ENCODE assay signal across 11 cellular contexts in genomic region chr1:156055649-156056048, GRCh38. TPM values are rescaled to one million over a fixed set of nuclear protein-coding genes. Genes with fewer than 3 reads are reported as not detected.
DNase-seq lines count a peak whose midpoint lies in the region; ATAC-seq, FAIRE-seq and TF ChIP-seq lines count a peak whose summit lies in the region.
"Had no signal": no experiment of that assay in that cellular context is flagged by ENCODE, and none has a peak within 500 bp of the region (broad histone marks: within the 10 kb centered on the region; RNA-seq: fewer than 3 reads in every experiment).

No MANE protein-coding gene starts in this region.

- POLR2A ChIA-PET in HepG2 (lab: Yijun Ruan, JAX): no interaction called here

- TF ChIP-seq EP300 in HepG2 (IDR thresholded peaks at IDR 0.05; ENCODE audit: low read depth in 2 of 2, low read length in 2 of 2) (no peak), HepG2 (CRISPR knock-in tag; IDR thresholded peaks at IDR 0.05; ENCODE audit: borderline replicate concordance) (no peak)

- FAIRE-seq in HepG2 (lab: Jason Lieb, UNC): no peak
- FAIRE-seq: G401.6 had no signal

- no peaks in the 10 kb centered on the region for H3K9me3 ChIP-seq in heart left ventricle
- no peaks in the 10 kb centered on the region for H3K9me3 ChIP-seq in HepG2 (ENCODE audit: low read length)

- H3K36me3 ChIP-seq in heart left ventricle: peaks cover 0 to 28% (median 8%) of the 10 kb centered on the region in 9 donors
- peaks cover under 1 to 14% of the 10 kb centered on the region in 2 experiments; a peak in 3 of 5 replicates for H3K36me3 ChIP-seq in HepG2 (replicated peaks in 1 of 2; ENCODE audit: control insufficient read depth in 1 of 2, insufficient read depth in 2 of 2, low read length in 2 of 2)

- no peaks in the 10 kb centered on the region for H4K20me1 ChIP-seq in HepG2 (ENCODE audit: insufficient read depth, low read length)

- TF ChIP-seq RAD21 in HepG2 (CRISPR knock-in tag; IDR thresholded peaks at IDR 0.05): no peak

- no peaks in the 10 kb centered on the region for H3K9me3 Mint-ChIP-seq in activated T-helper 17 cell treated with anti-CD3 and anti-CD28 coated beads, Interleukin-2, amount 50 U/mL, for 72 hours
- H3K9me3 Mint-ChIP-seq in type B pancreatic cell: no peaks in the 10 kb centered on the region

- peaks cover 35% of the 10 kb centered on the region for H3K36me3 Mint-ChIP-seq in activated T-helper 17 cell treated with anti-CD3 and anti-CD28 coated beads, Interleukin-2, amount 50 U/mL, for 72 hours (ENCODE audit: low read depth)
- peaks cover 3% of the 10 kb centered on the region for H3K36me3 Mint-ChIP-seq in type B pancreatic cell

- no peaks in the 10 kb centered on the region for H3K27me3 ChIP-seq in heart left ventricle
- H3K27me3 ChIP-seq in HepG2 (ENCODE audit: control insufficient read depth in 1 of 2, insufficient read depth in 2 of 2, low read length in 2 of 2): no peaks in the 10 kb centered on the region; a peak in 1 of 5 replicates

- CTCF ChIA-PET in HepG2 (lab: Yijun Ruan, JAX; ENCODE audit: low intra/inter-chr PET ratio, low total read pairs): no interaction called here

- H3K9ac ChIP-seq in HepG2 (ENCODE audit: insufficient read depth, low read depth, low read length): peak overlapping the region; percentile 98

- 62 to 67% (median 64%) methylated on average over 6 of the region's 6 CpGs for WGBS in heart left ventricle, 4 donors
- WGBS in HepG2 (ENCODE audit: low lambda C conversion rate): 65% methylated on average over 6 of the region's 6 CpGs

- no peaks in the 10 kb centered on the region for H3K27me3 Mint-ChIP-seq in activated T-helper 17 cell treated with anti-CD3 and anti-CD28 coated beads, Interleukin-2, amount 50 U/mL, for 72 hours
- no peaks in the 10 kb centered on the region for H3K27me3 Mint-ChIP-seq in type B pancreatic cell

- intact Hi-C loops in heart left ventricle (cut with DNase I) (loop anchor here in 3 of 10 donors (5.0 to 10.0 kb wide), 3 partner anchors 33 to 121 kb away; partner anchors contain the start of genes KHDC4 (in 2 of the 3), SSR2 (in 2 of the 3) and RXFP4 (in 1 of the 3)), left cardiac atrium (cut with DNase I) (no loop called here), HepG2 (cut with micrococcal nuclease; ENCODE audit: unreplicated experiment) (no loop called here)

- TF ChIP-seq POLR2A in heart left ventricle (IDR thresholded peaks at IDR 0.05): no peak
- no peak for TF ChIP-seq POLR2A in HepG2 (IDR thresholded peaks at IDR 0.05; ENCODE audit: insufficient read depth in 1 of 2, low read depth in 2 of 2, low read length in 2 of 2)

- H3K4me2 ChIP-seq in HepG2 (ENCODE audit: low read depth, low read length): peak overlapping the region; percentile 85

- H3K4me3 Mint-ChIP-seq in activated T-helper 17 cell treated with anti-CD3 and anti-CD28 coated beads, Interleukin-2, amount 50 U/mL, for 72 hours: peak overlapping the region; percentile 93
- peak overlapping the region; percentile 95 for H3K4me3 Mint-ChIP-seq in type B pancreatic cell

- no peak overlapping the region for H2AFZ ChIP-seq in HepG2 (ENCODE audit: low read length)

- TF ChIP-seq CTCF in heart left ventricle (IDR thresholded peaks at IDR 0.05) (no peak), HepG2 (CRISPR knock-in tag; IDR thresholded peaks at IDR 0.05) (no peak), type B pancreatic cell (conservative IDR thresholded peaks at IDR 0.05) (no peak), GM13977 (IDR thresholded peaks at IDR 0.05; ENCODE audit: extremely low read depth, insufficient read depth, missing control alignments) (no peak)

- ATAC-seq in heart left ventricle: no peak
- ATAC-seq in left cardiac atrium: no peak
- no peak for ATAC-seq in activated T-helper 17 cell treated with anti-CD3 and anti-CD28 coated beads, Interleukin-2, amount 50 U/mL, for 72 hours (replicated peaks)
- ATAC-seq in HepG2: no peak
- ATAC-seq in HG03521 (IDR thresholded peaks at IDR 0.05; ENCODE audit: unreplicated experiment): no peak

- H3K79me2 ChIP-seq in HepG2 (ENCODE audit: insufficient read depth, low read length): peaks cover 18% of the 10 kb centered on the region

- H3K4me3 ChIP-seq in heart left ventricle (peak overlapping the region in 11 of 12 donors; percentile 75 to 98 (median 89)), HepG2 (replicated peaks in 1 of 3; ENCODE audit: insufficient read depth in 1 of 3, low read depth in 2 of 3, low read length in 3 of 3) (peak overlapping the region; percentile 94 to 97 (median 96))

- H3K4me1 Mint-ChIP-seq in activated T-helper 17 cell treated with anti-CD3 and anti-CD28 coated beads, Interleukin-2, amount 50 U/mL, for 72 hours: peaks cover 14% of the 10 kb centered on the region
- H3K4me1 Mint-ChIP-seq in type B pancreatic cell (ENCODE audit: unreplicated experiment): peaks cover 21% of the 10 kb centered on the region

- BruUV-seq in HepG2 (replicated peaks; lab: Mats Ljungman, UMichigan): no TSS peak

- peak overlapping the region in 6 of 12 donors; percentile 88 to 97 (median 96) for H3K27ac ChIP-seq in heart left ventricle
- H3K27ac ChIP-seq in HepG2 (ENCODE audit: extremely low read length, insufficient read depth, low read length): no peak overlapping the region

- H3K27ac Mint-ChIP-seq in activated T-helper 17 cell treated with anti-CD3 and anti-CD28 coated beads, Interleukin-2, amount 50 U/mL, for 72 hours: no peak overlapping the region
- H3K27ac Mint-ChIP-seq in type B pancreatic cell: peak overlapping the region; percentile 99

- DNase-seq in heart left ventricle (no peak), left cardiac atrium (no peak), HepG2 (ENCODE audit: low spot score) (no peak), type B pancreatic cell (ENCODE audit: extremely low spot score, unreplicated experiment) (no peak), GM13977 (ENCODE audit: low spot score) (no peak), ecto neural progenitor cell (ENCODE audit: low spot score) (no peak)
- DNase-seq: NCI-H1092 treated with DMSO at 0.1 percent for 48 hours had no signal

- in situ Hi-C loops in HepG2 (cut with HindIII; ENCODE audit: extremely low pct_ligation_motif_present, low pct_unique_long_range_greater_than_20kb): no loop called here
- in situ Hi-C loops in GM13977 (cut with MboI; ENCODE audit: low pct_unique_long_range_greater_than_20kb, low sequenced_read_pairs, unreplicated experiment): no loop called here

- peaks cover 0 to 42% (median 24%) of the 10 kb centered on the region in 12 donors for H3K4me1 ChIP-seq in heart left ventricle
- H3K4me1 ChIP-seq in HepG2 (ENCODE audit: insufficient read depth, low read length): peaks cover 27% of the 10 kb centered on the region

RNA-seq across cellular contexts. Expression of gene LAMTOR2, which starts 1.1 kb away (rescaled TPM):
- total RNA-seq in heart left ventricle: 10 to 100 TPM; 51.5 to 83.2 (median 61.4) TPM
- polyA plus RNA-seq in heart left ventricle: 100 to 1,000 TPM in 1 of 2 donors, 10 to 100 TPM in 1; 88.6 to 106 TPM
- total RNA-seq in left cardiac atrium: 10 to 100 TPM; 48.9 to 54.4 TPM
- total RNA-seq in activated T-helper 17 cell treated with anti-CD3 and anti-CD28 coated beads, Interleukin-2, amount 50 U/mL, for 72 hours: 10 to 100 TPM; 39.9 to 55.6 TPM
- 66.4 and 84.0 TPM in 2 replicates for total RNA-seq in HepG2 (2016; rRNA removed; fragmentation: Illumina TruSeq; extraction: Trizol)
- 39.6 and 58.1 TPM in 2 replicates for total RNA-seq in HepG2 (2016; cell fraction: cytosol; rRNA removed; fragmentation: Illumina TruSeq; extraction: Trizol; ENCODE audit: low read depth)
- total RNA-seq in HepG2 (2016; cell fraction: insoluble cytoplasmic fraction; rRNA removed; fragmentation: Illumina TruSeq; extraction: Trizol): 68.2 and 78.9 TPM in 2 replicates
- 45.1 and 68.3 TPM in 2 replicates for total RNA-seq in HepG2 (2016; cell fraction: membrane; rRNA removed; fragmentation: Illumina TruSeq; extraction: Trizol)
- total RNA-seq in HepG2 (2016; cell fraction: nucleus; rRNA removed; fragmentation: Illumina TruSeq; extraction: Trizol): 22.4 and 23.2 TPM in 2 replicates
- 36.5 and 44.9 TPM in 2 replicates for polyA plus RNA-seq in HepG2 (2011; rRNA removed)
- 45.1 and 65.7 TPM in 2 replicates for polyA plus RNA-seq in HepG2 (2011; cell fraction: cytosol; rRNA removed)
- polyA plus RNA-seq in HepG2 (2011; cell fraction: nucleus; rRNA removed): 14.0 and 16.2 TPM in 2 replicates
- 28.1 and 35.0 TPM in 2 replicates for polyA plus RNA-seq in HepG2 (2012)
- polyA plus RNA-seq in HepG2 (2016; cell fraction: cytosol; fragmentation: Illumina TruSeq; extraction: Trizol; ENCODE audit: low read depth): 49.1 and 78.5 TPM in 2 replicates
- polyA plus RNA-seq in HepG2 (2016; cell fraction: insoluble cytoplasmic fraction; fragmentation: Illumina TruSeq; extraction: Trizol; ENCODE audit: low read depth): 91.2 and 98.7 TPM in 2 replicates
- polyA plus RNA-seq in HepG2 (2016; cell fraction: membrane; fragmentation: Illumina TruSeq; extraction: Trizol; ENCODE audit: low read depth): 42.8 and 62.9 TPM in 2 replicates
- polyA plus RNA-seq in HepG2 (2016; cell fraction: nucleus; fragmentation: Illumina TruSeq; extraction: Trizol; ENCODE audit: insufficient read depth, low read depth): 45.4 and 50.6 TPM in 2 replicates
- 18.1 and 65.8 TPM in 2 replicates for polyA minus RNA-seq in HepG2 (2011; rRNA and poly(A)+ RNA removed; ENCODE audit: low replicate concordance)
- polyA minus RNA-seq in HepG2 (2011; cell fraction: cytosol; rRNA and poly(A)+ RNA removed): 8.4 and 8.6 TPM in 2 replicates
- 6.3 and 9.4 TPM in 2 replicates for polyA minus RNA-seq in HepG2 (2011; cell fraction: nucleus; rRNA and poly(A)+ RNA removed)
- total RNA-seq in type B pancreatic cell (ENCODE audit: low replicate concordance): 55.6 and 60.9 TPM in 2 replicates

RNA-seq across cellular contexts. Expression of gene UBQLN4, which starts 2.1 kb away (rescaled TPM):
- total RNA-seq in heart left ventricle (10 to 100 TPM; 21.0 to 34.1 (median 26.9) TPM), left cardiac atrium (10 to 100 TPM; 23.6 to 27.2 TPM), HepG2 (2016; rRNA removed; fragmentation: Illumina TruSeq; extraction: Trizol) (31.5 and 33.2 TPM in 2 replicates), type B pancreatic cell (ENCODE audit: low replicate concordance) (40.3 and 54.5 TPM in 2 replicates)
- polyA plus RNA-seq in heart left ventricle (10 to 100 TPM; 15.1 to 37.3 TPM), HepG2 (2011; rRNA removed) (39.8 and 42.0 TPM in 2 replicates)
- total RNA-seq in activated T-helper 17 cell treated with anti-CD3 and anti-CD28 coated beads, Interleukin-2, amount 50 U/mL, for 72 hours: 10 to 100 TPM; 31.9 to 36.7 TPM
- 20.1 and 22.6 TPM in 2 replicates for total RNA-seq in HepG2 (2016; cell fraction: cytosol; rRNA removed; fragmentation: Illumina TruSeq; extraction: Trizol; ENCODE audit: low read depth)
- total RNA-seq in HepG2 (2016; cell fraction: insoluble cytoplasmic fraction; rRNA removed; fragmentation: Illumina TruSeq; extraction: Trizol): 29.3 and 31.9 TPM in 2 replicates
- total RNA-seq in HepG2 (2016; cell fraction: membrane; rRNA removed; fragmentation: Illumina TruSeq; extraction: Trizol): 26.2 and 29.2 TPM in 2 replicates
- total RNA-seq in HepG2 (2016; cell fraction: nucleus; rRNA removed; fragmentation: Illumina TruSeq; extraction: Trizol): 21.0 and 23.5 TPM in 2 replicates
- polyA plus RNA-seq in HepG2 (2011; cell fraction: cytosol; rRNA removed): 29.0 and 30.8 TPM in 2 replicates
- 55.5 and 56.3 TPM in 2 replicates for polyA plus RNA-seq in HepG2 (2011; cell fraction: nucleus; rRNA removed)
- 24.3 and 30.2 TPM in 2 replicates for polyA plus RNA-seq in HepG2 (2012)
- polyA plus RNA-seq in HepG2 (2016; cell fraction: cytosol; fragmentation: Illumina TruSeq; extraction: Trizol; ENCODE audit: low read depth): 6.2 and 6.6 TPM in 2 replicates
- 36.9 and 41.7 TPM in 2 replicates for polyA plus RNA-seq in HepG2 (2016; cell fraction: insoluble cytoplasmic fraction; fragmentation: Illumina TruSeq; extraction: Trizol; ENCODE audit: low read depth)
- polyA plus RNA-seq in HepG2 (2016; cell fraction: membrane; fragmentation: Illumina TruSeq; extraction: Trizol; ENCODE audit: low read depth): 19.4 and 20.1 TPM in 2 replicates
- 54.4 and 62.1 TPM in 2 replicates for polyA plus RNA-seq in HepG2 (2016; cell fraction: nucleus; fragmentation: Illumina TruSeq; extraction: Trizol; ENCODE audit: insufficient read depth, low read depth)
- polyA minus RNA-seq in HepG2 (2011; rRNA and poly(A)+ RNA removed; ENCODE audit: low replicate concordance): 59.1 and 110 TPM in 2 replicates
- 20.7 and 24.4 TPM in 2 replicates for polyA minus RNA-seq in HepG2 (2011; cell fraction: cytosol; rRNA and poly(A)+ RNA removed)
- polyA minus RNA-seq in HepG2 (2011; cell fraction: nucleus; rRNA and poly(A)+ RNA removed): 14.0 and 20.0 TPM in 2 replicates

RNA-seq across cellular contexts. Expression of gene RAB25, which starts 5.3 kb away (rescaled TPM):
- not detected for total RNA-seq in heart left ventricle
- under 1 TPM in 1 of 2 donors, not detected in 1; 0.38 TPM for polyA plus RNA-seq in heart left ventricle
- total RNA-seq in left cardiac atrium: not detected
- 1 to 10 TPM in 1 of 2 donors, under 1 TPM in 1; 0.43 to 1.2 TPM for total RNA-seq in activated T-helper 17 cell treated with anti-CD3 and anti-CD28 coated beads, Interleukin-2, amount 50 U/mL, for 72 hours
- total RNA-seq in HepG2 (2016; rRNA removed; fragmentation: Illumina TruSeq; extraction: Trizol): 0.20 TPM in 1 of 2 replicates, not detected in the other
- total RNA-seq in HepG2 (2016; cell fraction: cytosol; rRNA removed; fragmentation: Illumina TruSeq; extraction: Trizol; ENCODE audit: low read depth): not detected in 2 replicates
- total RNA-seq in HepG2 (2016; cell fraction: insoluble cytoplasmic fraction; rRNA removed; fragmentation: Illumina TruSeq; extraction: Trizol): 0.17 TPM in 1 of 2 replicates, not detected in the other
- total RNA-seq in HepG2 (2016; cell fraction: membrane; rRNA removed; fragmentation: Illumina TruSeq; extraction: Trizol): 0.17 TPM in 1 of 2 replicates, not detected in the other
- not detected in 2 replicates for total RNA-seq in HepG2 (2016; cell fraction: nucleus; rRNA removed; fragmentation: Illumina TruSeq; extraction: Trizol)
- 0.12 and 0.22 TPM in 2 replicates for polyA plus RNA-seq in HepG2 (2011; rRNA removed)
- 0.12 and 0.21 TPM in 2 replicates for polyA plus RNA-seq in HepG2 (2011; cell fraction: cytosol; rRNA removed)
- 0.33 and 0.37 TPM in 2 replicates for polyA plus RNA-seq in HepG2 (2011; cell fraction: nucleus; rRNA removed)
- polyA plus RNA-seq in HepG2 (2012): 0.33 and 0.34 TPM in 2 replicates
- polyA plus RNA-seq in HepG2 (2016; cell fraction: cytosol; fragmentation: Illumina TruSeq; extraction: Trizol; ENCODE audit: low read depth): not detected in 2 replicates
- not detected in 2 replicates for polyA plus RNA-seq in HepG2 (2016; cell fraction: insoluble cytoplasmic fraction; fragmentation: Illumina TruSeq; extraction: Trizol; ENCODE audit: low read depth)
- not detected in 2 replicates for polyA plus RNA-seq in HepG2 (2016; cell fraction: membrane; fragmentation: Illumina TruSeq; extraction: Trizol; ENCODE audit: low read depth)
- polyA plus RNA-seq in HepG2 (2016; cell fraction: nucleus; fragmentation: Illumina TruSeq; extraction: Trizol; ENCODE audit: insufficient read depth, low read depth): not detected in 2 replicates
- polyA minus RNA-seq in HepG2 (2011; rRNA and poly(A)+ RNA removed; ENCODE audit: low replicate concordance): not detected in 2 replicates
- polyA minus RNA-seq in HepG2 (2011; cell fraction: cytosol; rRNA and poly(A)+ RNA removed): not detected in 2 replicates
- polyA minus RNA-seq in HepG2 (2011; cell fraction: nucleus; rRNA and poly(A)+ RNA removed): not detected in 2 replicates
- 97.9 and 294 TPM in 2 replicates for total RNA-seq in type B pancreatic cell (ENCODE audit: low replicate concordance)
- total RNA-seq: glomerular endothelial cell had no signal

RNA-seq across cellular contexts. Expression of gene MEX3A, which starts 26.6 kb away (rescaled TPM):
- total RNA-seq in heart left ventricle (under 1 TPM; 0.12 to 0.53 (median 0.32) TPM), left cardiac atrium (under 1 TPM; 0.15 to 0.42 TPM), HepG2 (2016; rRNA removed; fragmentation: Illumina TruSeq; extraction: Trizol) (7.6 TPM in 2 replicates), type B pancreatic cell (ENCODE audit: low replicate concordance) (31.0 and 61.9 TPM in 2 replicates)
- polyA plus RNA-seq in heart left ventricle (under 1 TPM; 0.15 to 0.42 TPM), HepG2 (2011; rRNA removed) (9.0 and 9.1 TPM in 2 replicates)
- under 1 TPM; 0.15 to 0.21 TPM for total RNA-seq in activated T-helper 17 cell treated with anti-CD3 and anti-CD28 coated beads, Interleukin-2, amount 50 U/mL, for 72 hours
- 1.4 and 2.5 TPM in 2 replicates for total RNA-seq in HepG2 (2016; cell fraction: cytosol; rRNA removed; fragmentation: Illumina TruSeq; extraction: Trizol; ENCODE audit: low read depth)
- 5.3 and 7.9 TPM in 2 replicates for total RNA-seq in HepG2 (2016; cell fraction: insoluble cytoplasmic fraction; rRNA removed; fragmentation: Illumina TruSeq; extraction: Trizol)
- 4.5 and 7.8 TPM in 2 replicates for total RNA-seq in HepG2 (2016; cell fraction: membrane; rRNA removed; fragmentation: Illumina TruSeq; extraction: Trizol)
- total RNA-seq in HepG2 (2016; cell fraction: nucleus; rRNA removed; fragmentation: Illumina TruSeq; extraction: Trizol): 6.2 and 7.5 TPM in 2 replicates
- polyA plus RNA-seq in HepG2 (2011; cell fraction: cytosol; rRNA removed): 7.3 and 8.1 TPM in 2 replicates
- 11.9 and 12.9 TPM in 2 replicates for polyA plus RNA-seq in HepG2 (2011; cell fraction: nucleus; rRNA removed)
- polyA plus RNA-seq in HepG2 (2012): 4.3 and 9.1 TPM in 2 replicates
- 2.9 and 3.3 TPM in 2 replicates for polyA plus RNA-seq in HepG2 (2016; cell fraction: cytosol; fragmentation: Illumina TruSeq; extraction: Trizol; ENCODE audit: low read depth)
- polyA plus RNA-seq in HepG2 (2016; cell fraction: insoluble cytoplasmic fraction; fragmentation: Illumina TruSeq; extraction: Trizol; ENCODE audit: low read depth): 10.7 and 11.1 TPM in 2 replicates
- 4.7 and 6.0 TPM in 2 replicates for polyA plus RNA-seq in HepG2 (2016; cell fraction: membrane; fragmentation: Illumina TruSeq; extraction: Trizol; ENCODE audit: low read depth)
- 14.7 and 15.4 TPM in 2 replicates for polyA plus RNA-seq in HepG2 (2016; cell fraction: nucleus; fragmentation: Illumina TruSeq; extraction: Trizol; ENCODE audit: insufficient read depth, low read depth)
- polyA minus RNA-seq in HepG2 (2011; rRNA and poly(A)+ RNA removed; ENCODE audit: low replicate concordance): 2.3 and 13.0 TPM in 2 replicates
- 10.6 and 11.8 TPM in 2 replicates for polyA minus RNA-seq in HepG2 (2011; cell fraction: cytosol; rRNA and poly(A)+ RNA removed)
- polyA minus RNA-seq in HepG2 (2011; cell fraction: nucleus; rRNA and poly(A)+ RNA removed): 4.1 and 6.2 TPM in 2 replicates

RNA-seq across cellular contexts. Expression of gene SSR2, which starts 34.9 kb away (rescaled TPM):
- total RNA-seq in heart left ventricle (100 to 1,000 TPM in 4 of 9 donors, 10 to 100 TPM in 5; 67.7 to 174 (median 81.2) TPM), left cardiac atrium (100 to 1,000 TPM; 101 to 127 TPM), HepG2 (2016; rRNA removed; fragmentation: Illumina TruSeq; extraction: Trizol) (150 and 284 TPM in 2 replicates), type B pancreatic cell (ENCODE audit: low replicate concordance) (223 and 248 TPM in 2 replicates)
- polyA plus RNA-seq in heart left ventricle (100 to 1,000 TPM in 1 of 2 donors, 10 to 100 TPM in 1; 63.9 to 282 TPM), HepG2 (2011; rRNA removed) (442 and 461 TPM in 2 replicates)
- total RNA-seq in activated T-helper 17 cell treated with anti-CD3 and anti-CD28 coated beads, Interleukin-2, amount 50 U/mL, for 72 hours: 100 to 1,000 TPM; 194 to 208 TPM
- 92.7 and 103 TPM in 2 replicates for total RNA-seq in HepG2 (2016; cell fraction: cytosol; rRNA removed; fragmentation: Illumina TruSeq; extraction: Trizol; ENCODE audit: low read depth)
- total RNA-seq in HepG2 (2016; cell fraction: insoluble cytoplasmic fraction; rRNA removed; fragmentation: Illumina TruSeq; extraction: Trizol): 138 and 293 TPM in 2 replicates
- total RNA-seq in HepG2 (2016; cell fraction: membrane; rRNA removed; fragmentation: Illumina TruSeq; extraction: Trizol): 147 and 165 TPM in 2 replicates
- total RNA-seq in HepG2 (2016; cell fraction: nucleus; rRNA removed; fragmentation: Illumina TruSeq; extraction: Trizol): 188 and 211 TPM in 2 replicates
- polyA plus RNA-seq in HepG2 (2011; cell fraction: cytosol; rRNA removed): 664 and 870 TPM in 2 replicates
- 174 and 212 TPM in 2 replicates for polyA plus RNA-seq in HepG2 (2011; cell fraction: nucleus; rRNA removed)
- 199 and 208 TPM in 2 replicates for polyA plus RNA-seq in HepG2 (2012)
- polyA plus RNA-seq in HepG2 (2016; cell fraction: cytosol; fragmentation: Illumina TruSeq; extraction: Trizol; ENCODE audit: low read depth): 105 and 112 TPM in 2 replicates
- 153 and 154 TPM in 2 replicates for polyA plus RNA-seq in HepG2 (2016; cell fraction: insoluble cytoplasmic fraction; fragmentation: Illumina TruSeq; extraction: Trizol; ENCODE audit: low read depth)
- polyA plus RNA-seq in HepG2 (2016; cell fraction: membrane; fragmentation: Illumina TruSeq; extraction: Trizol; ENCODE audit: low read depth): 145 and 154 TPM in 2 replicates
- polyA plus RNA-seq in HepG2 (2016; cell fraction: nucleus; fragmentation: Illumina TruSeq; extraction: Trizol; ENCODE audit: insufficient read depth, low read depth): 326 and 354 TPM in 2 replicates
- polyA minus RNA-seq in HepG2 (2011; rRNA and poly(A)+ RNA removed; ENCODE audit: low replicate concordance): 359 and 489 TPM in 2 replicates
- polyA minus RNA-seq in HepG2 (2011; cell fraction: cytosol; rRNA and poly(A)+ RNA removed): 105 and 115 TPM in 2 replicates
- polyA minus RNA-seq in HepG2 (2011; cell fraction: nucleus; rRNA and poly(A)+ RNA removed): 44.5 and 56.7 TPM in 2 replicates

Comparison
In these comparisons a context has a peak if more than half of its experiments do, and no peak if none do; other contexts are left out.
1. RNA of gene RAB25, which starts 5.3 kb away (total RNA-seq): 97.9 to 294 TPM in type B pancreatic cell; 0.43 to 1.2 TPM in activated T-helper 17 cell treated with anti-CD3 and anti-CD28 coated beads, Interleukin-2, amount 50 U/mL, for 72 hours, 0.17 to 0.20 TPM in HepG2, not detected in left cardiac atrium and not detected in heart left ventricle; every median in the first group is over 10 times any median in the second.